Comparison of ENCODE assay signal across 16 cellular contexts in genomic region chr22:27717094-27717493, GRCh38.
"Had no signal": no experiment of that assay in that cellular context is flagged by ENCODE, and none has a peak within 500 bp of the region (broad histone marks: within the 10 kb centered on the region; RNA-seq: fewer than 3 reads in every experiment).

No MANE protein-coding gene starts in this region.

- FAIRE-seq: frontal cortex had no signal

- H3K27me3 ChIP-seq: brain microvascular endothelial cell, heart left ventricle, right atrium auricular region, vagina had no signal

- H3K4me3 Mint-ChIP-seq: activated naive CD8-positive, alpha-beta T cell; activated T-cell treated with anti-CD3 and anti-CD28 coated beads, Interleukin-2, amount 50 U/mL, for 24 hours; T-helper 2 cell treated with Interferon-gamma antibody and Interleukin-4, amounts not matched to agents 5 μg/mL and 100 μg/mL, for 36 hours had no signal

- H3K36me3 Mint-ChIP-seq: activated naive CD8-positive, alpha-beta T cell had no signal

- H3K9me3 Mint-ChIP-seq: T-helper 2 cell treated with Interferon-gamma antibody and Interleukin-4, amounts not matched to agents 5 μg/mL and 100 μg/mL, for 36 hours had no signal

- H3K4me3 ChIP-seq: heart left ventricle, left lung, right atrium auricular region, skin epidermis, vagina had no signal

- H3K36me3 ChIP-seq: brain microvascular endothelial cell, heart left ventricle, left lung, right atrium auricular region, vagina had no signal

- H3K27ac Mint-ChIP-seq: activated naive CD8-positive, alpha-beta T cell; activated T-cell treated with anti-CD3 and anti-CD28 coated beads, Interleukin-2, amount 50 U/mL, for 24 hours; T-helper 2 cell treated with Interferon-gamma antibody and Interleukin-4, amounts not matched to agents 5 μg/mL and 100 μg/mL, for 36 hours had no signal

- DNase-seq: activated CD4-positive, alpha-beta T cell treated with anti-CD3 and anti-CD28 coated beads, Interleukin-2, amount 50 U/mL, for 4 hours; activated CD4-positive, CD25-positive, alpha-beta regulatory T cell treated with anti-CD3 and anti-CD28 coated beads, Interleukin-2, amount 50 U/mL, for 72 hours; activated effector memory CD4-positive, alpha-beta T cell treated with anti-CD3 and anti-CD28 coated beads, Interleukin-2, amount 50 U/mL, for 16 hours; activated T-cell treated with anti-CD3 and anti-CD28 coated beads, Interleukin-2, amount 50 U/mL, for 24 hours; amygdala; brain microvascular endothelial cell; heart left ventricle; islet precursor cell; left lung had no signal

- H3K4me1 ChIP-seq: parathyroid adenoma had no signal

- H3K9ac ChIP-seq: parathyroid adenoma had no signal

- H2AFZ ChIP-seq: parathyroid adenoma had no signal

- H3K9me3 ChIP-seq: left lung, vagina had no signal

- H3K79me2 ChIP-seq: parathyroid adenoma had no signal
